In the genomic region with DNA sequence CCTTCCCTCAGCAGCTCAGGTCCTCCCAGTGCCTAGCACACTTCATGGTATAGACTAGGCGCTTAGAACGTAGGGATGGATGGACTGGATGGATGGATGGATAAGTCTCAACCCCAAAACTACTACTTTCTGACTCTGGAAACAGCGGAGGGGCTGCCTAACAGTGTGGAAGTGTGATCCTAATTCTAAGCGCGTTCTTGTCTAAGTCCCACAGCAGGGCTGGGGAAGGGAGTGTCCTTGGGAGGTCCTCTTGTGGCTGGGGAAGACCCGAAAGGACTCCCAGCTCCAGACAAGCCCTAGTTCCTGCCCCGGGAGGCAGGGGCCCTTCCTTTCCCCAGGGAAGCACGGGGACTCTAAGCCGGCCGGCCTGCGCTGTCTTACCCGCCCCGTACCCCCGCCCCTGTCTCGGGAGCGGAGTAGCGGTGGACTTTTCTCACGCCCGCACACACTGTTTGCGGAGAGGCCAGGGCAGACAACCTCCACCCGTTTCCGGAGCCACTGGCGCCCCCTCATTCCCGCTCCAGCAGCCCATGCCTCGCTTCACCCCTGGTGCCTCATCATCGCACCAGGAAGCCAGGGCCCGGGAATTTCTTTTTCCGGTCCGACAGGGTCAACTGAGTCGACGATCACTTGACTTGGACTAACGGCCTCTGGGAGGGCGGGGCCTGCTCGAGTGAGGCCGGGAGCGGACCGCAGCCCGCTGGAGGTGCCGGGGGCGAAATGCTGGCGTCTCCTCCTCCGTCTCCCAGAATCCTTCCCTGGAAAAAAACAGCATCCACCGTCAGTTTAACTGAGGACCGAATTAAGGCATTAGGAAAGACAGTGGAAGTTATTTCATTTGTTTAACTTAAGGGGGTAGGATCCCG, we compare ENCODE assay signal across 8 cellular contexts.
DNase-seq lines count a peak whose midpoint lies in the region; ATAC-seq lines count a peak whose summit lies in the region.

No MANE protein-coding gene starts in this region.

- no peaks in the 10 kb centered on the region for H3K4me1 ChIP-seq in naive thymus-derived CD4-positive, alpha-beta T cell (ENCODE audit: control insufficient read depth in 2 of 2, insufficient read depth in 2 of 2, low read length in 2 of 2)
- peaks cover 0 to 12% (median 11%) of the 10 kb centered on the region in 5 donors for H3K4me1 ChIP-seq in subcutaneous abdominal adipose tissue (ENCODE audit: control insufficient read depth in 5 of 5, insufficient read depth in 5 of 5, low read length in 5 of 5)

- no peaks in the 10 kb centered on the region for H3K27me3 ChIP-seq in naive thymus-derived CD4-positive, alpha-beta T cell (ENCODE audit: control insufficient read depth in 2 of 2, insufficient read depth in 2 of 2, low read length in 2 of 2)
- H3K27me3 ChIP-seq in subcutaneous abdominal adipose tissue (ENCODE audit: control insufficient read depth in 5 of 5, insufficient read depth in 4 of 5, low read length in 5 of 5), result no peaks in the 10 kb centered on the region

- peak overlapping the region; percentile 28 for H3K27ac ChIP-seq in naive thymus-derived CD4-positive, alpha-beta T cell (ENCODE audit: low read depth, low read length)
- H3K27ac ChIP-seq in subcutaneous abdominal adipose tissue (ENCODE audit: low read depth, low read length), result peak overlapping the region; percentile 57

- H3K9me3 ChIP-seq in naive thymus-derived CD4-positive, alpha-beta T cell (ENCODE audit: control insufficient read depth in 2 of 3, low read length in 3 of 3), result no peaks in the 10 kb centered on the region
- H3K9me3 ChIP-seq in subcutaneous abdominal adipose tissue (ENCODE audit: control insufficient read depth in 5 of 5, low read length in 5 of 5), result no peaks in the 10 kb centered on the region

- peak overlapping the region; percentile 46 for H3K4me3 ChIP-seq in naive thymus-derived CD4-positive, alpha-beta T cell (ENCODE audit: low read length)
- H3K4me3 ChIP-seq in subcutaneous abdominal adipose tissue (ENCODE audit: low read depth in 1 of 5, low read length in 5 of 5), result peak overlapping the region; percentile 55 to 70 (median 67)

- POLR2A ChIA-PET in naive thymus-derived CD4-positive, alpha-beta T cell (lab: Charles Lee), result no interaction called here

- no peaks in the 10 kb centered on the region for H3K36me3 Mint-ChIP-seq in activated T-helper 17 cell treated with anti-CD3 and anti-CD28 coated beads, Interleukin-2, amount 50 U/mL, for 72 hours (ENCODE audit: low read depth)
- H3K36me3 Mint-ChIP-seq in naive thymus-derived CD4-positive, alpha-beta T cell, result no peaks in the 10 kb centered on the region

- no peak overlapping the region for H3K27ac Mint-ChIP-seq in activated T-helper 17 cell treated with anti-CD3 and anti-CD28 coated beads, Interleukin-2, amount 50 U/mL, for 72 hours
- peak overlapping the region in 3 of 9 donors; percentile 4 to 63 (median 51) for H3K27ac Mint-ChIP-seq in naive thymus-derived CD4-positive, alpha-beta T cell

- CTCF ChIA-PET in naive thymus-derived CD4-positive, alpha-beta T cell (lab: Charles Lee), result no interaction called here

- H3K4me3 Mint-ChIP-seq in activated T-helper 17 cell treated with anti-CD3 and anti-CD28 coated beads, Interleukin-2, amount 50 U/mL, for 72 hours, result peak overlapping the region; percentile 59
- peak overlapping the region; percentile 30 to 81 (median 70) for H3K4me3 Mint-ChIP-seq in naive thymus-derived CD4-positive, alpha-beta T cell

- H3K9ac ChIP-seq in subcutaneous abdominal adipose tissue (ENCODE audit: low read length in 5 of 5), result peak overlapping the region; percentile 38 to 83 (median 67)

- DNase-seq in AML-193 (lab: John Stamatoyannopoulos, UW), result peak; percentile 42 to 59
- DNase-seq in NCI-H2227 treated with DMSO at 0.1 percent for 48 hours (lab: John Stamatoyannopoulos, UW), result peak; percentile 50
- DNase-seq in fibroblast of the conjunctiva (ENCODE audit: low read depth), result peak; percentile 67
- DNase-seq in naive thymus-derived CD4-positive, alpha-beta T cell, result peak in 3 of 9 donors; percentile 6 to 40 (median 16)

- intact Hi-C loops in naive thymus-derived CD4-positive, alpha-beta T cell (cut with micrococcal nuclease), result no loop called here

- H3K9me3 Mint-ChIP-seq in activated T-helper 17 cell treated with anti-CD3 and anti-CD28 coated beads, Interleukin-2, amount 50 U/mL, for 72 hours, result no peaks in the 10 kb centered on the region
- H3K9me3 Mint-ChIP-seq in naive thymus-derived CD4-positive, alpha-beta T cell, result no peaks in the 10 kb centered on the region

- ATAC-seq in GM19395 (IDR thresholded peaks at IDR 0.05; ENCODE audit: unreplicated experiment) (peak; percentile 63), HG03565 (IDR thresholded peaks at IDR 0.05; ENCODE audit: unreplicated experiment) (no peak)
- ATAC-seq in activated T-helper 17 cell treated with anti-CD3 and anti-CD28 coated beads, Interleukin-2, amount 50 U/mL, for 72 hours (replicated peaks), result peak; percentile 88
- peak; percentile 66 for ATAC-seq in naive thymus-derived CD4-positive, alpha-beta T cell

- H3K27me3 Mint-ChIP-seq in activated T-helper 17 cell treated with anti-CD3 and anti-CD28 coated beads, Interleukin-2, amount 50 U/mL, for 72 hours, result no peaks in the 10 kb centered on the region
- peaks cover 0 to 50% (median 16%) of the 10 kb centered on the region in 5 donors for H3K27me3 Mint-ChIP-seq in naive thymus-derived CD4-positive, alpha-beta T cell

- H3K4me1 Mint-ChIP-seq in activated T-helper 17 cell treated with anti-CD3 and anti-CD28 coated beads, Interleukin-2, amount 50 U/mL, for 72 hours, result no peaks in the 10 kb centered on the region
- H3K4me1 Mint-ChIP-seq in naive thymus-derived CD4-positive, alpha-beta T cell, result peaks cover 0 to 13% (median 0%) of the 10 kb centered on the region in 7 donors

- H3K36me3 ChIP-seq in naive thymus-derived CD4-positive, alpha-beta T cell (ENCODE audit: control insufficient read depth in 2 of 3, insufficient read depth in 3 of 3, low read length in 3 of 3), result no peaks in the 10 kb centered on the region
- H3K36me3 ChIP-seq in subcutaneous abdominal adipose tissue (ENCODE audit: control insufficient read depth in 5 of 5, insufficient read depth in 5 of 5, low read length in 5 of 5), result no peaks in the 10 kb centered on the region
